Comparison of ENCODE assay signal across 13 cellular contexts in the genomic region with DNA sequence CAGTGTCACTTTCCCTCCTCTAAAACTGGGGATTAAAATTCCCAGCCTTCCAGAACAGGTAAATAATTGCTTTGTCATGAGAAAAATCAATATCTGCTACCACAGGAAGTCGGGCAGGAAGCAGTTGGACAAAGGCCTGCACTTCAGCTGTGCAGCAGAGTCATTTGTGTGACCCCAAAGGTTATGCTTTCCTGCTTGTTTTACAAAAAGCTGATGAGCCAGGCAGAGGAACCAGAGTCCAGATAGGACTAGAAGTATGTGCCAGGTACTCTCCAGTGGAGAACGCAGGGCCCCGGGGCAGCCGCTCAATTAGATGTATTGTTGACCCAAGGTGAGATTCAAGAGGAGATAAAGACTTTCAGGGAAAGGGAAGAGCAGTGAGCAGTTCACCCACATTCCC.
DNase-seq lines count a peak whose midpoint lies in the region; ATAC-seq, FAIRE-seq and TF ChIP-seq lines count a peak whose summit lies in the region.
"Had no signal": no experiment of that assay in that cellular context is flagged by ENCODE, and none has a peak within 500 bp of the region (broad histone marks: within the 10 kb centered on the region; RNA-seq: fewer than 3 reads in every experiment).

No MANE protein-coding gene starts in this region.

- in situ Hi-C loops in mammary epithelial cell (cut with MboI; ENCODE audit: low sequenced_read_pairs in 2 of 2) = no loop called here

- H3K4me2 ChIP-seq in mammary epithelial cell (ENCODE audit: insufficient read depth, low read depth, low read length) = peak overlapping the region; percentile 54

- H3K4me1 ChIP-seq in mammary epithelial cell (ENCODE audit: insufficient read depth, low read length) = peaks cover 42% of the 10 kb centered on the region

- dilution Hi-C loops in mammary epithelial cell (cut with HindIII; ENCODE audit: low sequenced_read_pairs) = loop anchor here (5.0 kb wide), 1 partner anchor 37 kb away; no protein-coding TSS in a partner anchor

- BruUV-seq in mammary epithelial cell (replicated peaks; lab: Mats Ljungman, UMichigan) = no TSS peak

- DNase-seq in DMS53 treated with DMSO at 0.1 percent for 48 hours (lab: John Stamatoyannopoulos, UW; ENCODE audit: unreplicated experiment) = peak; percentile 92
- DNase-seq in NCI-H2029 (lab: John Stamatoyannopoulos, UW) = peak; percentile 70
- DNase-seq in mammary epithelial cell = peak; percentile 89
- DNase-seq in nephron progenitor cell = no peak
- DNase-seq in GM12891 (ENCODE audit: insufficient read length, low spot score) = no peak
- DNase-seq in NCI-H1694 (lab: John Stamatoyannopoulos, UW) = no peak
- no peak for DNase-seq in hypothalamus (lab: John Stamatoyannopoulos, UW)
- DNase-seq: activated CD4-positive, alpha-beta T cell treated with anti-CD3 and anti-CD28 coated beads, Interleukin-2, amount 50 U/mL, for 4 hours; activated naive CD8-positive, alpha-beta T cell treated with anti-CD3 and anti-CD28 coated beads, Interleukin-2, amount 50 U/mL, for 24 hours; CD4-positive, CD25-positive, alpha-beta regulatory T cell; MM.1S had no signal

- TF ChIP-seq CTCF in mammary epithelial cell (conservative IDR thresholded peaks at IDR 0.05 in 1 of 2, IDR thresholded peaks at IDR 0.05 in 1 of 2; ENCODE audit: extremely low read depth in 1 of 2, insufficient read depth in 1 of 2, low read depth in 1 of 2, low read length in 2 of 2) = no peak
- TF ChIP-seq CTCF in nephron progenitor cell (IDR thresholded peaks at IDR 0.05) = no peak

- CTCF ChIA-PET in mammary epithelial cell (lab: Charles Lee; ENCODE audit: low non-redundant PET) = no interaction called here

- peaks cover 11% of the 10 kb centered on the region for H3K9me3 Mint-ChIP-seq in nephron progenitor cell
- H3K9me3 Mint-ChIP-seq: activated naive CD8-positive, alpha-beta T cell treated with anti-CD3 and anti-CD28 coated beads, Interleukin-2, amount 50 U/mL, for 24 hours had no signal

- peak overlapping the region; percentile 96 for H3K27ac ChIP-seq in mammary epithelial cell (ENCODE audit: insufficient read depth, low read depth, low read length)

- intact Hi-C loops in mammary epithelial cell (cut with micrococcal nuclease) = no loop called here

- no peak for TF ChIP-seq POLR2A in GM12891 (IDR thresholded peaks at IDR 0.05; ENCODE audit: low read depth, low read length)

- peaks cover 3% of the 10 kb centered on the region for H3K9me3 ChIP-seq in mammary epithelial cell (replicated peaks; ENCODE audit: insufficient read depth, low read length)

- no peak overlapping the region for H2AFZ ChIP-seq in mammary epithelial cell (ENCODE audit: low read depth, low read length)

- H3K27me3 Mint-ChIP-seq in nephron progenitor cell (ENCODE audit: low read depth, poor library complexity) = peaks cover 4% of the 10 kb centered on the region

- no peaks in the 10 kb centered on the region for H4K20me1 ChIP-seq in mammary epithelial cell (ENCODE audit: insufficient read depth, low read length)

- WGBS in mammary epithelial cell (ENCODE audit: low coverage, missing lambda C conversion rate) = 3% methylated on average over 4 of the region's 4 CpGs

- no peak overlapping the region for H3K4me3 ChIP-seq in mammary epithelial cell (replicated peaks in 1 of 3; ENCODE audit: insufficient read depth in 1 of 3, low read depth in 2 of 3, low read length in 3 of 3)

- peaks cover 5% of the 10 kb centered on the region for H3K36me3 Mint-ChIP-seq in nephron progenitor cell (ENCODE audit: low read depth)
- H3K36me3 Mint-ChIP-seq: CD4-positive, CD25-positive, alpha-beta regulatory T cell; stimulated activated effector memory CD8-positive, alpha-beta T cell treated with anti-CD3 and anti-CD28 coated beads, Interleukin-12 subunit alpha, Interleukin-12 subunit beta, amount 100 ng/mL, for 72 hours had no signal

- peaks cover 81% of the 10 kb centered on the region for H3K79me2 ChIP-seq in mammary epithelial cell (ENCODE audit: insufficient read depth, low read length)

- ATAC-seq in GM21423 (IDR thresholded peaks at IDR 0.05; ENCODE audit: unreplicated experiment) = no peak
- ATAC-seq: activated naive CD8-positive, alpha-beta T cell treated with anti-CD3 and anti-CD28 coated beads, Interleukin-2, amount 50 U/mL, for 24 hours; stimulated activated effector memory CD8-positive, alpha-beta T cell treated with anti-CD3 and anti-CD28 coated beads, Interleukin-12 subunit alpha, Interleukin-12 subunit beta, amount 100 ng/mL, for 72 hours had no signal

- no peaks in the 10 kb centered on the region for H3K27me3 ChIP-seq in mammary epithelial cell (ENCODE audit: insufficient read depth, low read length)

- no peak for FAIRE-seq in GM12891 (lab: Jason Lieb, UNC)

- H3K27ac Mint-ChIP-seq in nephron progenitor cell = peak overlapping the region; percentile 60
- H3K27ac Mint-ChIP-seq: activated naive CD8-positive, alpha-beta T cell treated with anti-CD3 and anti-CD28 coated beads, Interleukin-2, amount 50 U/mL, for 24 hours; CD4-positive, CD25-positive, alpha-beta regulatory T cell; stimulated activated effector memory CD8-positive, alpha-beta T cell treated with anti-CD3 and anti-CD28 coated beads, Interleukin-12 subunit alpha, Interleukin-12 subunit beta, amount 100 ng/mL, for 72 hours had no signal

- peaks cover 3% of the 10 kb centered on the region for H3K36me3 ChIP-seq in mammary epithelial cell (ENCODE audit: insufficient read depth, low read length)

- H3K9ac ChIP-seq in mammary epithelial cell (ENCODE audit: insufficient read depth, low read length) = peak overlapping the region; percentile 42

- peaks cover 8% of the 10 kb centered on the region for H3K4me1 Mint-ChIP-seq in nephron progenitor cell
- H3K4me1 Mint-ChIP-seq: activated naive CD8-positive, alpha-beta T cell treated with anti-CD3 and anti-CD28 coated beads, Interleukin-2, amount 50 U/mL, for 24 hours; CD4-positive, CD25-positive, alpha-beta regulatory T cell; stimulated activated effector memory CD8-positive, alpha-beta T cell treated with anti-CD3 and anti-CD28 coated beads, Interleukin-12 subunit alpha, Interleukin-12 subunit beta, amount 100 ng/mL, for 72 hours had no signal

- no peak overlapping the region for H3K4me3 Mint-ChIP-seq in nephron progenitor cell
- H3K4me3 Mint-ChIP-seq: activated naive CD8-positive, alpha-beta T cell treated with anti-CD3 and anti-CD28 coated beads, Interleukin-2, amount 50 U/mL, for 24 hours; CD4-positive, CD25-positive, alpha-beta regulatory T cell; stimulated activated effector memory CD8-positive, alpha-beta T cell treated with anti-CD3 and anti-CD28 coated beads, Interleukin-12 subunit alpha, Interleukin-12 subunit beta, amount 100 ng/mL, for 72 hours had no signal

TF ChIP-seq in GM12891, 5 proteins besides CTCF, POLR2A, EP300 and RAD21:
- TF ChIP-seq TAF1 (IDR thresholded peaks at IDR 0.05; ENCODE audit: low read depth, low read length) = no peak
- TF ChIP-seq SPI1 (IDR thresholded peaks at IDR 0.05; ENCODE audit: low read depth, low read length) = no peak
- no peak for TF ChIP-seq POLR2AphosphoS5 (IDR thresholded peaks at IDR 0.05; ENCODE audit: low read depth, low read length)
- TF ChIP-seq POU2F2 (IDR thresholded peaks at IDR 0.05; ENCODE audit: low read depth, low read length) = no peak
- no peak for TF ChIP-seq PAX5 (IDR thresholded peaks at IDR 0.05; ENCODE audit: insufficient read depth, low read length, severe bottlenecking)

Comparison
In these comparisons a context has a peak if more than half of its experiments do, and no peak if none do; other contexts are left out.
1. DNase-seq: peak in DMS53 treated with DMSO at 0.1 percent for 48 hours (single experiment), NCI-H2029 (single experiment) and mammary epithelial cell (single experiment); none in nephron progenitor cell (single experiment), GM12891 (single experiment), NCI-H1694 (single experiment) and hypothalamus (0 of 51).